9 cellular contexts compared by ENCODE assay signal in genomic region chr7:82444220-82445049, GRCh38. TPM values are rescaled to one million over a fixed set of nuclear protein-coding genes. Genes with fewer than 3 reads are reported as not detected.
DNase-seq lines count a peak whose midpoint lies in the region; ATAC-seq and TF ChIP-seq lines count a peak whose summit lies in the region.
"Had no signal": no experiment of that assay in that cellular context is flagged by ENCODE, and none has a peak within 500 bp of the region (broad histone marks: within the 10 kb centered on the region; RNA-seq: fewer than 3 reads in every experiment).

No MANE protein-coding gene starts in this region.

- peak overlapping the region; percentile 71 for H3K9ac ChIP-seq in mesendoderm (ENCODE audit: low read length)

- POLR2A ChIA-PET in activated CD4-positive, alpha-beta T cell treated with anti-CD3 and anti-CD28 coated beads for 36 hours (lab: Charles Lee), result no interaction called here

- no peak overlapping the region for H3K23ac ChIP-seq in mesendoderm (ENCODE audit: low read length)

- peak overlapping the region; percentile 87 for H3K56ac ChIP-seq in mesendoderm (ENCODE audit: low read length)

- no peaks in the 10 kb centered on the region for H3K9me3 Mint-ChIP-seq in activated CD4-positive, alpha-beta T cell treated with anti-CD3 and anti-CD28 coated beads for 36 hours (ENCODE audit: low read depth)
- no peaks in the 10 kb centered on the region for H3K9me3 Mint-ChIP-seq in type B pancreatic cell

- WGBS in mesendoderm (ENCODE audit: extremely low coverage, insufficient coverage, low lambda C conversion rate), result no CpG with 5 or more reads among the region's 24 CpGs

- H3K18ac ChIP-seq in mesendoderm (ENCODE audit: low read length), result peak overlapping the region; percentile 68

- peak overlapping the region; percentile 24 for H2BK120ac ChIP-seq in mesendoderm (ENCODE audit: low read depth, low read length)

- intact Hi-C loops in activated CD4-positive, alpha-beta T cell treated with anti-CD3 and anti-CD28 coated beads for 36 hours (cut with DNase I, micrococcal nuclease), result no loop called here

- H3K4me3 Mint-ChIP-seq in activated CD4-positive, alpha-beta T cell treated with anti-CD3 and anti-CD28 coated beads for 36 hours, result peak overlapping the region; percentile 44
- H3K4me3 Mint-ChIP-seq in type B pancreatic cell, result peak overlapping the region; percentile 93

- no peaks in the 10 kb centered on the region for H3K27me3 ChIP-seq in mesendoderm (ENCODE audit: insufficient read depth, low read length, poor library complexity)

- H3K4me3 ChIP-seq in mesendoderm (ENCODE audit: low read length), result peak overlapping the region; percentile 53

- no peaks in the 10 kb centered on the region for H3K79me1 ChIP-seq in mesendoderm (ENCODE audit: low read length)

- H2BK5ac ChIP-seq in mesendoderm (ENCODE audit: low read length), result no peak overlapping the region

- H3K4me2 ChIP-seq in mesendoderm (ENCODE audit: low read length), result peak overlapping the region; percentile 96

- H3K36me3 Mint-ChIP-seq in activated CD4-positive, alpha-beta T cell treated with anti-CD3 and anti-CD28 coated beads for 36 hours (ENCODE audit: low read depth), result peaks cover 3% of the 10 kb centered on the region
- no peaks in the 10 kb centered on the region for H3K36me3 Mint-ChIP-seq in type B pancreatic cell
- H3K36me3 Mint-ChIP-seq: CD4-positive, CD25-positive, alpha-beta regulatory T cell had no signal

- peaks cover 4% of the 10 kb centered on the region for H3K4me1 Mint-ChIP-seq in activated CD4-positive, alpha-beta T cell treated with anti-CD3 and anti-CD28 coated beads for 36 hours
- peaks cover 8% of the 10 kb centered on the region for H3K4me1 Mint-ChIP-seq in type B pancreatic cell (ENCODE audit: unreplicated experiment)

- no peak for ATAC-seq in activated CD4-positive, alpha-beta T cell treated with anti-CD3 and anti-CD28 coated beads for 36 hours
- no peak for ATAC-seq in HG02870 (IDR thresholded peaks at IDR 0.05; ENCODE audit: unreplicated experiment)

- H4K5ac ChIP-seq in mesendoderm (ENCODE audit: low read length), result no peak overlapping the region

- H3K79me2 ChIP-seq in mesendoderm (ENCODE audit: control insufficient read depth, insufficient read depth, low read length), result peaks cover 5% of the 10 kb centered on the region

- peaks cover 2% of the 10 kb centered on the region for H3K4me1 ChIP-seq in mesendoderm (ENCODE audit: control insufficient read depth, low read depth, low read length)

- no peak for TF ChIP-seq CTCF in type B pancreatic cell (conservative IDR thresholded peaks at IDR 0.05)

- H3K27ac Mint-ChIP-seq in activated CD4-positive, alpha-beta T cell treated with anti-CD3 and anti-CD28 coated beads for 36 hours, result no peak overlapping the region
- peak overlapping the region; percentile 72 for H3K27ac Mint-ChIP-seq in type B pancreatic cell
- H3K27ac Mint-ChIP-seq: CD4-positive, CD25-positive, alpha-beta regulatory T cell had no signal

- H4K8ac ChIP-seq in mesendoderm (ENCODE audit: low read depth, low read length), result no peak overlapping the region

- DNase-seq in activated CD4-positive, alpha-beta T cell treated with anti-CD3 and anti-CD28 coated beads for 36 hours, result no peak
- DNase-seq in activated CD4-positive, alpha-beta T cell treated with anti-CD3 and anti-CD28 coated beads for 1 hour, result no peak
- DNase-seq in NCI-H2227 treated with DMSO at 0.1 percent for 48 hours (lab: John Stamatoyannopoulos, UW), result peak; percentile 93
- peak in 37 of 61 donors; percentile 14 to 78 (median 56) for DNase-seq in caudate nucleus (lab: John Stamatoyannopoulos, UW)
- peak; percentile 77 for DNase-seq in mesendoderm
- DNase-seq in type B pancreatic cell (ENCODE audit: extremely low spot score, unreplicated experiment), result no peak
- DNase-seq in activated CD4-positive, alpha-beta T cell treated with anti-CD3 and anti-CD28 coated beads, Interleukin-2, amount 50 U/mL, for 48 hours, result no peak
- DNase-seq: CD4-positive, CD25-positive, alpha-beta regulatory T cell had no signal

- H3K4ac ChIP-seq in mesendoderm (ENCODE audit: low read depth, low read length), result no peak overlapping the region

- H3K27me3 Mint-ChIP-seq in activated CD4-positive, alpha-beta T cell treated with anti-CD3 and anti-CD28 coated beads for 36 hours, result peaks cover 32% of the 10 kb centered on the region
- H3K27me3 Mint-ChIP-seq in type B pancreatic cell, result peaks cover 48% of the 10 kb centered on the region

- no peak overlapping the region for H2AK5ac ChIP-seq in mesendoderm (ENCODE audit: low read length)

- H3K36me3 ChIP-seq in mesendoderm (ENCODE audit: control insufficient read depth, insufficient read depth, low read length), result no peaks in the 10 kb centered on the region

- CTCF ChIA-PET in activated CD4-positive, alpha-beta T cell treated with anti-CD3 and anti-CD28 coated beads for 36 hours (lab: Charles Lee), result interaction anchor here (2.3 kb wide), 1 partner anchor 37 kb away, joined by 5 read pairs; no protein-coding TSS in a partner anchor

- H2BK15ac ChIP-seq in mesendoderm (replicated peaks; ENCODE audit: low read depth), result peak overlapping the region; percentile 42

- H3K27ac ChIP-seq in caudate nucleus (ENCODE audit: low read depth, low read length) (peak overlapping the region; percentile 93), mesendoderm (ENCODE audit: low read depth, low read length) (peak overlapping the region; percentile 88)

RNA-seq across cellular contexts. Expression of gene CACNA2D1, which starts 0.9 kb away (rescaled TPM):
- total RNA-seq in activated CD4-positive, alpha-beta T cell treated with anti-CD3 and anti-CD28 coated beads for 36 hours, result not detected
- 12.8 TPM for polyA plus RNA-seq in mesendoderm (2013, experiment 1 of 2)
- 13.3 TPM for polyA plus RNA-seq in mesendoderm (2013, experiment 2 of 2)
- 21.5 and 29.2 TPM in 2 replicates for total RNA-seq in type B pancreatic cell (ENCODE audit: low replicate concordance)
- total RNA-seq: CD4-positive, CD25-positive, alpha-beta regulatory T cell had no signal
- polyA plus RNA-seq: CD4-positive, CD25-positive, alpha-beta regulatory T cell had no signal

Comparison
In these comparisons a context has a peak if more than half of its experiments do, and no peak if none do; other contexts are left out.
1. DNase-seq: peak in NCI-H2227 treated with DMSO at 0.1 percent for 48 hours (single experiment), caudate nucleus (37 of 61) and mesendoderm (single experiment); none in activated CD4-positive, alpha-beta T cell treated with anti-CD3 and anti-CD28 coated beads for 36 hours (single experiment), activated CD4-positive, alpha-beta T cell treated with anti-CD3 and anti-CD28 coated beads for 1 hour (single experiment), type B pancreatic cell (single experiment) and activated CD4-positive, alpha-beta T cell treated with anti-CD3 and anti-CD28 coated beads, Interleukin-2, amount 50 U/mL, for 48 hours (0 of 2).
2. RNA of gene CACNA2D1, which starts 0.9 kb away (total RNA-seq): 21.5 to 29.2 TPM in type B pancreatic cell; not detected in activated CD4-positive, alpha-beta T cell treated with anti-CD3 and anti-CD28 coated beads for 36 hours; every median in the first group is over 10 times any median in the second.